Comparison of ENCODE assay signal across 20 cellular contexts in genomic region chr11:19199037-19199436, GRCh38. TPM values are rescaled to one million over a fixed set of nuclear protein-coding genes. Genes with fewer than 3 reads are reported as not detected.
"Had no signal": no experiment of that assay in that cellular context is flagged by ENCODE, and none has a peak within 500 bp of the region (broad histone marks: within the 10 kb centered on the region; RNA-seq: fewer than 3 reads in every experiment).

No MANE protein-coding gene starts in this region.

- ATAC-seq: activated CD4-positive, alpha-beta T cell treated with anti-CD3 and anti-CD28 coated beads for 36 hours; activated CD8-positive, alpha-beta T cell treated with anti-CD3 and anti-CD28 coated beads, Interleukin-2, amount 10 ng/mL, durations not matched to agents 7 days and 5 days; body of pancreas; K562; T-cell had no signal

- H3K27ac ChIP-seq: ascending aorta, body of pancreas, SK-N-MC, WERI-Rb-1 had no signal

- H3K9me3 ChIP-seq: ascending aorta, body of pancreas had no signal

- H3K4me3 ChIP-seq: ascending aorta, body of pancreas, K562, SK-N-MC had no signal

- DNase-seq: activated CD4-positive, alpha-beta T cell treated with anti-CD3 and anti-CD28 coated beads for 36 hours; activated CD4-positive, alpha-beta T cell treated with anti-CD3 and anti-CD28 coated beads, Interleukin-2, amount 50 U/mL, for 4 hours; activated CD8-positive, alpha-beta memory T cell treated with anti-CD3 and anti-CD28 coated beads, Interleukin-2, amount 50 U/mL, for 48 hours; activated CD8-positive, alpha-beta T cell treated with anti-CD3 and anti-CD28 coated beads, Interleukin-2, amount 10 ng/mL, durations not matched to agents 7 days and 5 days; activated T-cell treated with anti-CD3 and anti-CD28 coated beads, Interleukin-2, amount 50 U/mL, for 1 hour; body of pancreas; Karpas-422; NCI-H1105 treated with DMSO at 0.1 percent for 48 hours; NCI-H1436 treated with DMSO at 0.1 percent for 48 hours; NCI-H187; NCI-H2081; NCI-H446; NCI-H524; T-cell; WERI-Rb-1 had no signal

- H3K36me3 ChIP-seq: ascending aorta, WERI-Rb-1 had no signal

- H3K4me1 ChIP-seq: ascending aorta, body of pancreas had no signal

- H3K27me3 ChIP-seq: ascending aorta, body of pancreas had no signal

RNA-seq across cellular contexts. Expression of gene CSRP3, which starts 2.7 kb away (rescaled TPM):
- total RNA-seq: activated CD4-positive, alpha-beta T cell treated with anti-CD3 and anti-CD28 coated beads for 36 hours; activated CD8-positive, alpha-beta T cell treated with anti-CD3 and anti-CD28 coated beads, Interleukin-2, amount 10 ng/mL, durations not matched to agents 7 days and 5 days; ascending aorta; body of pancreas; bronchial epithelial cell; T-cell; T-helper 2 cell treated with Interferon-gamma antibody and Interleukin-4, amounts not matched to agents 100 ng/mL and 5 ng/mL, for 36 hours had no signal
- polyA plus RNA-seq: K562 had no signal
